In the genomic region with DNA sequence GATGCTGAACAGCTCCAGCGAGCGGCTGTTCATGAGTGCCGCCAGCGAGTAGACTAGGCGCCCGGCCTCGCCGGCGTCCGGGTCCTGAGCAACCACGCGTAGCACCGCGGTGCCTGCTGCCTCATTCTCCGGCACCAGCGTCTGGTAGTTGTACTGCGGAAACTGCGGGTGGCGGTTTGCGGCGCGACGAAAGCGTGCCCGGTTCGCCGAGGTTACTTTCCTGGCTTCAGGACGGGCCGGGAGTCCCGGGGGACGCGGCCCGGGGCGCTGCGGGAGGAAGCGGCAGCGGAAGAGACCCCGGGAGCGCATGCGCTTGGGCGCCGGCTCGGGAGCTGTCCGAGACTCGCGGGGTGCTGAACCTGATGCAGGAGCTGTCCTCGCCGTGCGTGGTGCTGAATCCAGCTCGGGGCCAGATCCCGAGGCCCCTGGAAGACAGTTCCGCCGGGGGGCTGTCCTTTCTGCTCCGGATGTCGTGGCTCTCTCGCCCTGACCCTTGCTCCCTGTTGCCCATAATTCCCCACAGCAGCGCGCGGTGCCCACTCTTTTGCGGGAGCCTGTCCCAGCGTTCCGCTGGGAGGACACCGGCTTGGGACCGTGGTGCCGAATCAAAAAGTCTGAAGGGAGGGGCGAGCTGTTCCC, we compare ENCODE assay signal across 1 cellular context.
TF ChIP-seq lines count a peak whose summit lies in the region.

No MANE protein-coding gene starts in this region.

TF ChIP-seq in endothelial cell of umbilical vein, 7 proteins besides CTCF, POLR2A, EP300 and RAD21:
- no peak for TF ChIP-seq JUN (IDR thresholded peaks at IDR 0.05; ENCODE audit: borderline replicate concordance, insufficient read depth, insufficient read length, low read depth)
- peak; percentile 42 for TF ChIP-seq MAX (IDR thresholded peaks at IDR 0.05; ENCODE audit: insufficient read depth, insufficient read length)
- peak; percentile 28 for TF ChIP-seq POLR2AphosphoS5 (IDR thresholded peaks at IDR 0.05; ENCODE audit: insufficient read depth, low read depth, low read length)
- TF ChIP-seq FOS (IDR thresholded peaks at IDR 0.05; ENCODE audit: borderline replicate concordance, insufficient read depth, low read length) = no peak
- TF ChIP-seq MYC (IDR thresholded peaks at IDR 0.05; ENCODE audit: low read depth, low read length) = no peak
